21 cellular contexts compared by ENCODE assay signal in genomic region chr1:180548686-180549326, GRCh38. TPM values are rescaled to one million over a fixed set of nuclear protein-coding genes. Genes with fewer than 3 reads are reported as not detected.
DNase-seq lines count a peak whose midpoint lies in the region; ATAC-seq, FAIRE-seq and TF ChIP-seq lines count a peak whose summit lies in the region.
"Had no signal": no experiment of that assay in that cellular context is flagged by ENCODE, and none has a peak within 500 bp of the region (broad histone marks: within the 10 kb centered on the region; RNA-seq: fewer than 3 reads in every experiment).

No MANE protein-coding gene starts in this region.

- no peak for TF ChIP-seq CTCF in D721Med (IDR thresholded peaks at IDR 0.05; ENCODE audit: insufficient read depth, missing control alignments)

- H3K27me3 Mint-ChIP-seq in activated CD8-positive, alpha-beta T cell treated with anti-CD3 and anti-CD28 coated beads, Interleukin-2, amount 10 ng/mL, durations not matched to agents 7 days and 5 days (ENCODE audit: low read depth), result peaks cover 5% of the 10 kb centered on the region

- no peak for ATAC-seq in GM21529 (IDR thresholded peaks at IDR 0.05; ENCODE audit: unreplicated experiment)
- no peak for ATAC-seq in activated CD8-positive, alpha-beta T cell treated with anti-CD3 and anti-CD28 coated beads, Interleukin-2, amount 10 ng/mL, durations not matched to agents 7 days and 5 days
- ATAC-seq: left lung had no signal

- DNase-seq in DMS79 (lab: John Stamatoyannopoulos, UW), result peak; percentile 91
- peak; percentile 31 for DNase-seq in NCI-H1436 treated with DMSO at 0.1 percent for 48 hours (lab: John Stamatoyannopoulos, UW)
- DNase-seq in NCI-H345 (lab: John Stamatoyannopoulos, UW), result peak; percentile 46
- peak; percentile 71 for DNase-seq in left kidney (ENCODE audit: low read depth, low spot score)
- DNase-seq in D721Med (ENCODE audit: insufficient read length, low spot score), result no peak
- no peak for DNase-seq in activated CD8-positive, alpha-beta T cell treated with anti-CD3 and anti-CD28 coated beads, Interleukin-2, amount 10 ng/mL, durations not matched to agents 7 days and 5 days
- no peak for DNase-seq in HTR-8/SVneo (ENCODE audit: insufficient read length, low spot score)
- DNase-seq: activated naive CD4-positive, alpha-beta T cell treated with anti-CD3 and anti-CD28 coated beads for 36 hours; activated T-cell treated with anti-CD3 and anti-CD28 coated beads for 4 hours; Caco-2; foreskin melanocyte; GOT3; KG1; left lung; spleen; SW 1271 had no signal

- no peak for FAIRE-seq in D721Med (lab: Jason Lieb, UNC)
- FAIRE-seq in HTR-8/SVneo (lab: Jason Lieb, UNC), result no peak
- FAIRE-seq: colon, GM12892 had no signal

- POLR2A ChIA-PET in activated CD8-positive, alpha-beta T cell treated with anti-CD3 and anti-CD28 coated beads, Interleukin-2, amount 10 ng/mL, durations not matched to agents 7 days and 5 days (lab: Charles Lee), result no interaction called here

- no peaks in the 10 kb centered on the region for H3K4me1 Mint-ChIP-seq in activated CD8-positive, alpha-beta T cell treated with anti-CD3 and anti-CD28 coated beads, Interleukin-2, amount 10 ng/mL, durations not matched to agents 7 days and 5 days (ENCODE audit: low read depth)

- CTCF ChIA-PET in activated CD8-positive, alpha-beta T cell treated with anti-CD3 and anti-CD28 coated beads, Interleukin-2, amount 10 ng/mL, durations not matched to agents 7 days and 5 days (lab: Charles Lee), result interaction anchor here (1.1 kb wide), 1 partner anchor 16 kb away, joined by 3 read pairs; no protein-coding TSS in a partner anchor

- H3K4me3 Mint-ChIP-seq in activated CD8-positive, alpha-beta T cell treated with anti-CD3 and anti-CD28 coated beads, Interleukin-2, amount 10 ng/mL, durations not matched to agents 7 days and 5 days, result no peak overlapping the region
- H3K4me3 Mint-ChIP-seq: activated naive CD4-positive, alpha-beta T cell treated with anti-CD3 and anti-CD28 coated beads for 36 hours had no signal

- no peaks in the 10 kb centered on the region for H3K36me3 Mint-ChIP-seq in activated CD8-positive, alpha-beta T cell treated with anti-CD3 and anti-CD28 coated beads, Interleukin-2, amount 10 ng/mL, durations not matched to agents 7 days and 5 days (ENCODE audit: low read depth)

- H3K27ac Mint-ChIP-seq in activated CD8-positive, alpha-beta T cell treated with anti-CD3 and anti-CD28 coated beads, Interleukin-2, amount 10 ng/mL, durations not matched to agents 7 days and 5 days, result no peak overlapping the region
- H3K27ac Mint-ChIP-seq: activated naive CD4-positive, alpha-beta T cell treated with anti-CD3 and anti-CD28 coated beads for 36 hours had no signal

- no peaks in the 10 kb centered on the region for H3K9me3 Mint-ChIP-seq in activated CD8-positive, alpha-beta T cell treated with anti-CD3 and anti-CD28 coated beads, Interleukin-2, amount 10 ng/mL, durations not matched to agents 7 days and 5 days (ENCODE audit: insufficient read depth)
- H3K9me3 Mint-ChIP-seq: activated naive CD4-positive, alpha-beta T cell treated with anti-CD3 and anti-CD28 coated beads for 36 hours had no signal

RNA-seq across cellular contexts. Expression of gene OVAAL, which starts 10.0 kb away (rescaled TPM):
- not detected for total RNA-seq in activated CD8-positive, alpha-beta T cell treated with anti-CD3 and anti-CD28 coated beads, Interleukin-2, amount 10 ng/mL, durations not matched to agents 7 days and 5 days
- total RNA-seq: activated naive CD4-positive, alpha-beta T cell treated with anti-CD3 and anti-CD28 coated beads for 36 hours; ascending aorta; Caco-2; left lung; spleen; thoracic aorta had no signal

RNA-seq across cellular contexts. Expression of gene ACBD6, which starts 46.4 kb away (rescaled TPM):
- total RNA-seq in activated CD8-positive, alpha-beta T cell treated with anti-CD3 and anti-CD28 coated beads, Interleukin-2, amount 10 ng/mL, durations not matched to agents 7 days and 5 days, result 10 to 100 TPM; 35.7 to 37.7 TPM

Comparison
In these comparisons a context has a peak if more than half of its experiments do, and no peak if none do; other contexts are left out.
1. DNase-seq: peak in DMS79 (single experiment), NCI-H1436 treated with DMSO at 0.1 percent for 48 hours (single experiment), NCI-H345 (single experiment) and left kidney (single experiment); none in D721Med (single experiment), activated CD8-positive, alpha-beta T cell treated with anti-CD3 and anti-CD28 coated beads, Interleukin-2, amount 10 ng/mL, durations not matched to agents 7 days and 5 days (single experiment) and HTR-8/SVneo (single experiment).